In genomic region chr13:99987180-99988047, GRCh38 we compare ENCODE assay signal across 15 cellular contexts. TPM values are rescaled to one million over a fixed set of nuclear protein-coding genes. Genes with fewer than 3 reads are reported as not detected.
A peak's percentile ranks its signal among the peaks of the same experiment; 100 is the strongest.
DNase-seq lines count a peak whose midpoint lies in the region; TF ChIP-seq lines count a peak whose summit lies in the region.
"Had no signal": no experiment of that assay in that cellular context is flagged by ENCODE, and none has a peak within 500 bp of the region (broad histone marks: within the 10 kb centered on the region; RNA-seq: fewer than 3 reads in every experiment).

No MANE protein-coding gene starts in this region.

- H3K27me3 ChIP-seq in Karpas-422 (ENCODE audit: low read length), result no peaks in the 10 kb centered on the region
- H3K27me3 ChIP-seq in neural cell (ENCODE audit: insufficient read depth, low read depth, low read length), result peaks cover 57% of the 10 kb centered on the region

- DNase-seq in NCI-H1417 (lab: John Stamatoyannopoulos, UW) (peak in 2 of 3 experiments; percentile 90 to 92), NCI-H1417 treated with DMSO at 0.1 percent for 48 hours (lab: John Stamatoyannopoulos, UW) (no peak), Karpas-422 (no peak), choroid plexus epithelial cell (ENCODE audit: low read depth) (no peak), Ammon's horn (ENCODE audit: low spot score) (no peak), anterior cingulate cortex (lab: John Stamatoyannopoulos, UW) (no peak), NCI-H510A (lab: John Stamatoyannopoulos, UW) (no peak)
- DNase-seq: 8988T; activated naive CD4-positive, alpha-beta T cell treated with Interleukin-2 at 50 U/mL for 16 hours; colonic mucosa; GM23248; naive B cell had no signal

- H4K20me1 ChIP-seq in Karpas-422 (ENCODE audit: insufficient read depth, low read depth, low read length) (no peaks in the 10 kb centered on the region), neural cell (ENCODE audit: insufficient read depth) (peaks cover 25% of the 10 kb centered on the region)

- no peak overlapping the region for H3K9ac ChIP-seq in Karpas-422 (ENCODE audit: low read length)
- H3K9ac ChIP-seq in neural cell (ENCODE audit: low read length), result peak overlapping the region; percentile 51
- H3K9ac ChIP-seq: GM23248 had no signal

- H3K4me1 ChIP-seq in Karpas-422 (ENCODE audit: low read length), result peaks cover 13% of the 10 kb centered on the region

- H2AFZ ChIP-seq in Karpas-422 (ENCODE audit: low read length) (peak overlapping the region; percentile 71; the same call in 1 of the 2 replicates), neural cell (ENCODE audit: low read depth, low read length) (no peak overlapping the region)
- H2AFZ ChIP-seq: GM23248 had no signal

- H3K4me2 ChIP-seq in Karpas-422 (ENCODE audit: low read depth, low read length, poor library complexity, severe bottlenecking) (peak overlapping the region; percentile 8), neural cell (ENCODE audit: low read length) (peak overlapping the region; percentile 6)

- H3K4me3 ChIP-seq in Karpas-422 (ENCODE audit: low read length) (no peak overlapping the region), choroid plexus epithelial cell (ENCODE audit: low read depth, low read length) (peak overlapping the region; percentile 90), neural cell (ENCODE audit: low read length) (peak overlapping the region; percentile 60)
- H3K4me3 ChIP-seq: colonic mucosa, GM23248 had no signal

- H3K9me2 ChIP-seq in Karpas-422 (replicated peaks; ENCODE audit: insufficient read depth, low read length) (no peaks in the 10 kb centered on the region), neural cell (ENCODE audit: insufficient read depth, low read length) (no peaks in the 10 kb centered on the region)

- H3K27ac ChIP-seq in Karpas-422 (ENCODE audit: low read length) (no peak overlapping the region), neural cell (ENCODE audit: low read length) (peak overlapping the region; percentile 59)
- H3K27ac ChIP-seq: colonic mucosa, GM23248 had no signal

- TF ChIP-seq CTCF in choroid plexus epithelial cell (conservative IDR thresholded peaks at IDR 0.05; ENCODE audit: low read depth, low read length) (no peak), neural cell (IDR thresholded peaks at IDR 0.05; ENCODE audit: poor library complexity, severe bottlenecking) (no peak)

- TF ChIP-seq EP300 in neural cell (conservative IDR thresholded peaks at IDR 0.05; ENCODE audit: poor library complexity, severe bottlenecking), result no peak

- H3K36me3 ChIP-seq in Karpas-422 (ENCODE audit: insufficient read depth, low read length) (no peaks in the 10 kb centered on the region), neural cell (ENCODE audit: insufficient read depth, low read length) (no peaks in the 10 kb centered on the region)
- H3K36me3 ChIP-seq: colonic mucosa had no signal

- no peak for TF ChIP-seq RAD21 in neural cell (conservative IDR thresholded peaks at IDR 0.05)

- H3K79me2 ChIP-seq in Karpas-422 (ENCODE audit: low read length) (no peaks in the 10 kb centered on the region), neural cell (replicated peaks; ENCODE audit: insufficient read depth, low read length) (peaks cover 97% of the 10 kb centered on the region)

- H3F3A ChIP-seq in neural cell (ENCODE audit: insufficient read depth, low read length, poor library complexity, severe bottlenecking), result peaks cover 2% of the 10 kb centered on the region

- no peaks in the 10 kb centered on the region for H3K9me3 ChIP-seq in Karpas-422 (ENCODE audit: low read length)
- H3K9me3 ChIP-seq in neural cell (ENCODE audit: low read length), result no peaks in the 10 kb centered on the region
- H3K9me3 ChIP-seq: colonic mucosa had no signal

TF ChIP-seq in neural cell, 6 proteins besides CTCF, POLR2A, EP300 and RAD21:
- TF ChIP-seq MXI1 (conservative IDR thresholded peaks at IDR 0.05; ENCODE audit: poor library complexity, severe bottlenecking) (no peak), POLR2AphosphoS5 (IDR thresholded peaks at IDR 0.05) (peak; percentile 63), TAF1 (IDR thresholded peaks at IDR 0.05; ENCODE audit: low read depth) (peak; percentile 11)

RNA-seq across cellular contexts. Expression of gene ZIC2, which starts 5.8 kb away (rescaled TPM):
- total RNA-seq in Karpas-422 (2014; rRNA removed; shearing (Covaris generic); ENCODE audit: low replicate concordance), result not detected in 2 replicates
- polyA plus RNA-seq in neural cell, result 10.6 and 13.8 TPM in 2 replicates
- 16.1 and 17.2 TPM in 2 replicates for polyA minus RNA-seq in neural cell
- total RNA-seq: GM23248 had no signal
- polyA plus RNA-seq: GM23248, keratinocyte, urinary bladder had no signal

RNA-seq across cellular contexts. Expression of gene ZIC5, which starts 15.8 kb away (rescaled TPM):
- total RNA-seq in Karpas-422 (2014; rRNA removed; shearing (Covaris generic); ENCODE audit: low replicate concordance), result not detected in 2 replicates
- polyA plus RNA-seq in neural cell, result 0.94 and 0.98 TPM in 2 replicates
- 1.9 and 2.7 TPM in 2 replicates for polyA minus RNA-seq in neural cell
- total RNA-seq: GM23248, urinary bladder had no signal
- polyA plus RNA-seq: GM23248, keratinocyte, urinary bladder had no signal

Comparison
In these comparisons a context has a peak if more than half of its experiments do, and no peak if none do; other contexts are left out.
1. DNase-seq: peak in NCI-H1417 (2 of 3); none in NCI-H1417 treated with DMSO at 0.1 percent for 48 hours (single experiment), Karpas-422 (single experiment), choroid plexus epithelial cell (single experiment), Ammon's horn (single experiment), anterior cingulate cortex (0 of 58) and NCI-H510A (single experiment).